ENCODE assay signal across 28 cellular contexts in genomic region chr6:130578713-130579112, GRCh38.
"Had no signal": no experiment of that assay in that cellular context is flagged by ENCODE, and none has a peak within 500 bp of the region (broad histone marks: within the 10 kb centered on the region; RNA-seq: fewer than 3 reads in every experiment).

No MANE protein-coding gene starts in this region.

- H3K4me3 ChIP-seq: coronary artery, dorsolateral prefrontal cortex, esophagus squamous epithelium, gastrocnemius medialis, heart right ventricle, left ventricle myocardium inferior, lower lobe of right lung, mucosa of descending colon had no signal

- DNase-seq: dermis blood vessel endothelial cell; dorsolateral prefrontal cortex; effector CD4-positive, alpha-beta T cell; effector memory CD4-positive, alpha-beta T cell; endodermal cell; erythroblast; esophagus squamous epithelium; foreskin fibroblast; foreskin melanocyte; gastrocnemius medialis; glutamatergic neuron; head of caudate nucleus; heart right ventricle; hippocampal formation; left cardiac atrium; left ventricle myocardium inferior; lower lobe of right lung; mesenchymal stem cell; mucosa of descending colon; naive B cell; naive thymus-derived CD8-positive, alpha-beta T cell had no signal

- H3K36me3 ChIP-seq: esophagus squamous epithelium, gastrocnemius medialis, heart right ventricle, left ventricle myocardium inferior, lower lobe of right lung had no signal

- H3K27ac Mint-ChIP-seq: endodermal cell; mesothelial cell of epicardium; naive B cell; naive thymus-derived CD8-positive, alpha-beta T cell had no signal

- H3K4me1 ChIP-seq: esophagus squamous epithelium, gastrocnemius medialis, heart right ventricle, left ventricle myocardium inferior, lower lobe of right lung had no signal

- H3K4me3 Mint-ChIP-seq: endodermal cell, mesothelial cell of epicardium, naive B cell had no signal

- H3K27me3 Mint-ChIP-seq: naive B cell; naive thymus-derived CD8-positive, alpha-beta T cell had no signal

- H3K27ac ChIP-seq: coronary artery, dorsolateral prefrontal cortex, epithelial cell of prostate, esophagus squamous epithelium, gastrocnemius medialis, left ventricle myocardium inferior, lower lobe of right lung had no signal

- H3K36me3 Mint-ChIP-seq: mesothelial cell of epicardium; naive B cell; naive thymus-derived CD8-positive, alpha-beta T cell had no signal

- FAIRE-seq: endometrium, islet of Langerhans, keratinocyte had no signal

- H3K9me3 ChIP-seq: esophagus squamous epithelium, gastrocnemius medialis, lower lobe of right lung, mucosa of descending colon had no signal

- H3K27me3 ChIP-seq: esophagus squamous epithelium, gastrocnemius medialis, heart right ventricle had no signal

- H3K9me3 Mint-ChIP-seq: endodermal cell; mesothelial cell of epicardium; naive thymus-derived CD8-positive, alpha-beta T cell had no signal

- ATAC-seq: esophagus mucosa; gastrocnemius medialis; heart right ventricle; left cardiac atrium; lower lobe of right lung; mucosa of descending colon; naive thymus-derived CD8-positive, alpha-beta T cell had no signal
